In the genomic region with DNA sequence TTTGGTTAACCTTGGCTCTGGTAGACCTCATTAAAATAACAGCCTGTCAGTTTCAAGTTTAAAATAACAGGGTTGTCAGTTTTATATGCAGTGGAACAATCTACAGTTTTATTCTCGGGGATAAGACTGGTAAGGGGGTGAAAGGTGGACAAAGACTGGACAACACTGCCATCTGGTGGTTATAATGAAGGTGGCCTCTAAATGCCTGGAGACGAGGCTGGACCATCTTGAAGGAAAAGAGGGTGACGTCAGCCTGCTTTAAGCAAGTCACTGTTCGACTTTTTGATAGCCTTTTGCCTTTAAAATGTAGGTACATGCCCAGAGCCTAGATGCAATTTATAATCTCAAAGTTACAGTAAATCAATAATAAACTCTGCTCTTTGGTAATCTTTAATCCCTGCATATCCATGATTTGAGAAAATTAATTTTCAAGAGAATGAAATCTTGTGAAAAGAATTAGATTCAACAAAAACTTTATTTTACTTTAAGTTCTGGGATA, we compare ENCODE assay signal across 1 cellular context.
TF ChIP-seq lines count a peak whose summit lies in the region.

No MANE protein-coding gene starts in this region.

TF ChIP-seq in K562, 482 proteins besides CTCF, POLR2A, EP300 and RAD21 (continued from another document and continues in another):
- TF ChIP-seq RNF219 (CRISPR knock-in tag; IDR thresholded peaks at IDR 0.05) (no peak), ZNF146 (CRISPR knock-in tag; IDR thresholded peaks at IDR 0.05; ENCODE audit: unreplicated experiment) (no peak), HNRNPL (IDR thresholded peaks at IDR 0.05; ENCODE audit: low read depth, low read length) (no peak), ZNF143 (CRISPR knock-in tag; IDR thresholded peaks at IDR 0.05) (no peak), ZNF445 (CRISPR knock-in tag; IDR thresholded peaks at IDR 0.05; ENCODE audit: low read depth) (no peak), GATAD2B (IDR thresholded peaks at IDR 0.05; ENCODE audit: borderline replicate concordance) (no peak), C11orf30 (IDR thresholded peaks at IDR 0.05; ENCODE audit: low read depth) (peak; percentile 22; the same call in 1 of the 2 replicates), SIRT6 (IDR thresholded peaks at IDR 0.05; ENCODE audit: low read depth, low read length) (no peak), BRF1 (IDR thresholded peaks at IDR 0.05; ENCODE audit: borderline replicate concordance, extremely low read depth, insufficient read length) (no peak), FOS (IDR thresholded peaks at IDR 0.05; ENCODE audit: extremely low read depth, insufficient read length) (no peak), ZNF512 (tag; IDR thresholded peaks at IDR 0.05) (no peak), ZNF174 (CRISPR knock-in tag; IDR thresholded peaks at IDR 0.05) (no peak), ZNF12 (CRISPR knock-in tag; IDR thresholded peaks at IDR 0.05) (no peak), CREB3 (tag; conservative IDR thresholded peaks at IDR 0.05; ENCODE audit: low read depth) (no peak), L3MBTL2 (IDR thresholded peaks at IDR 0.05) (no peak), ETS2 (tag; IDR thresholded peaks at IDR 0.05; ENCODE audit: borderline replicate concordance, poor library complexity, severe bottlenecking) (no peak), ELF4 (CRISPR knock-in tag; IDR thresholded peaks at IDR 0.05) (no peak), ZNF3 (CRISPR knock-in tag; IDR thresholded peaks at IDR 0.05) (no peak), ZNF277 (CRISPR knock-in tag; IDR thresholded peaks at IDR 0.05; ENCODE audit: borderline replicate concordance) (no peak), KLF16 (IDR thresholded peaks at IDR 0.05) (no peak), RBM22 (IDR thresholded peaks at IDR 0.05; ENCODE audit: low read depth, low read length, poor library complexity, severe bottlenecking) (no peak), MECOM (CRISPR knock-in tag; IDR thresholded peaks at IDR 0.05) (no peak), HNRNPK (IDR thresholded peaks at IDR 0.05; ENCODE audit: low read depth, low read length, poor library complexity, severe bottlenecking) (no peak), FOSL1 (tag; conservative IDR thresholded peaks at IDR 0.05) (peak; percentile 28; the same call in 1 of the 2 replicates), BCL6 (CRISPR knock-in tag; IDR thresholded peaks at IDR 0.05) (no peak), RBFOX2 (IDR thresholded peaks at IDR 0.05; ENCODE audit: low read depth, low read length) (no peak), ID3 (CRISPR knock-in tag; IDR thresholded peaks at IDR 0.05) (no peak), ID3 (tag; IDR thresholded peaks at IDR 0.05) (no peak)
- TF ChIP-seq, protein P1, sequence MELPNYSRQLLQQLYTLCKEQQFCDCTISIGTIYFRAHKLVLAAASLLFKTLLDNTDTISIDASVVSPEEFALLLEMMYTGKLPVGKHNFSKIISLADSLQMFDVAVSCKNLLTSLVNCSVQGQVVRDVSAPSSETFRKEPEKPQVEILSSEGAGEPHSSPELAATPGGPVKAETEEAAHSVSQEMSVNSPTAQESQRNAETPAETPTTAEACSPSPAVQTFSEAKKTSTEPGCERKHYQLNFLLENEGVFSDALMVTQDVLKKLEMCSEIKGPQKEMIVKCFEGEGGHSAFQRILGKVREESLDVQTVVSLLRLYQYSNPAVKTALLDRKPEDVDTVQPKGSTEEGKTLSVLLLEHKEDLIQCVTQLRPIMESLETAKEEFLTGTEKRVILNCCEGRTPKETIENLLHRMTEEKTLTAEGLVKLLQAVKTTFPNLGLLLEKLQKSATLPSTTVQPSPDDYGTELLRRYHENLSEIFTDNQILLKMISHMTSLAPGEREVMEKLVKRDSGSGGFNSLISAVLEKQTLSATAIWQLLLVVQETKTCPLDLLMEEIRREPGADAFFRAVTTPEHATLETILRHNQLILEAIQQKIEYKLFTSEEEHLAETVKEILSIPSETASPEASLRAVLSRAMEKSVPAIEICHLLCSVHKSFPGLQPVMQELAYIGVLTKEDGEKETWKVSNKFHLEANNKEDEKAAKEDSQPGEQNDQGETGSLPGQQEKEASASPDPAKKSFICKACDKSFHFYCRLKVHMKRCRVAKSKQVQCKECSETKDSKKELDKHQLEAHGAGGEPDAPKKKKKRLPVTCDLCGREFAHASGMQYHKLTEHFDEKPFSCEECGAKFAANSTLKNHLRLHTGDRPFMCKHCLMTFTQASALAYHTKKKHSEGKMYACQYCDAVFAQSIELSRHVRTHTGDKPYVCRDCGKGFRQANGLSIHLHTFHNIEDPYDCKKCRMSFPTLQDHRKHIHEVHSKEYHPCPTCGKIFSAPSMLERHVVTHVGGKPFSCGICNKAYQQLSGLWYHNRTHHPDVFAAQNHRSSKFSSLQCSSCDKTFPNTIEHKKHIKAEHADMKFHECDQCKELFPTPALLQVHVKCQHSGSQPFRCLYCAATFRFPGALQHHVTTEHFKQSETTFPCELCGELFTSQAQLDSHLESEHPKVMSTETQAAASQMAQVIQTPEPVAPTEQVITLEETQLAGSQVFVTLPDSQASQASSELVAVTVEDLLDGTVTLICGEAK (IDR thresholded peaks at IDR 0.05), result peak; percentile 83
- TF ChIP-seq, protein P1 (CRISPR knock-in tag; IDR thresholded peaks at IDR 0.05), result no peak
- TF ChIP-seq, protein P2, sequence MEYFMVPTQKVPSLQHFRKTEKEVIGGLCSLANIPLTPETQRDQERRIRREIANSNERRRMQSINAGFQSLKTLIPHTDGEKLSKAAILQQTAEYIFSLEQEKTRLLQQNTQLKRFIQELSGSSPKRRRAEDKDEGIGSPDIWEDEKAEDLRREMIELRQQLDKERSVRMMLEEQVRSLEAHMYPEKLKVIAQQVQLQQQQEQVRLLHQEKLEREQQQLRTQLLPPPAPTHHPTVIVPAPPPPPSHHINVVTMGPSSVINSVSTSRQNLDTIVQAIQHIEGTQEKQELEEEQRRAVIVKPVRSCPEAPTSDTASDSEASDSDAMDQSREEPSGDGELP (CRISPR knock-in tag; IDR thresholded peaks at IDR 0.05; ENCODE audit: borderline replicate concordance), result no peak
- TF ChIP-seq, protein P3, sequence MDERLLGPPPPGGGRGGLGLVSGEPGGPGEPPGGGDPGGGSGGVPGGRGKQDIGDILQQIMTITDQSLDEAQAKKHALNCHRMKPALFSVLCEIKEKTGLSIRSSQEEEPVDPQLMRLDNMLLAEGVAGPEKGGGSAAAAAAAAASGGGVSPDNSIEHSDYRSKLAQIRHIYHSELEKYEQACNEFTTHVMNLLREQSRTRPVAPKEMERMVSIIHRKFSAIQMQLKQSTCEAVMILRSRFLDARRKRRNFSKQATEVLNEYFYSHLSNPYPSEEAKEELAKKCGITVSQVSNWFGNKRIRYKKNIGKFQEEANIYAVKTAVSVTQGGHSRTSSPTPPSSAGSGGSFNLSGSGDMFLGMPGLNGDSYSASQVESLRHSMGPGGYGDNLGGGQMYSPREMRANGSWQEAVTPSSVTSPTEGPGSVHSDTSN (CRISPR knock-in tag; IDR thresholded peaks at IDR 0.05; ENCODE audit: low read depth), result no peak
- TF ChIP-seq, protein P3 (tag; conservative IDR thresholded peaks at IDR 0.05; ENCODE audit: low read depth), result no peak
- TF ChIP-seq, protein P4, sequence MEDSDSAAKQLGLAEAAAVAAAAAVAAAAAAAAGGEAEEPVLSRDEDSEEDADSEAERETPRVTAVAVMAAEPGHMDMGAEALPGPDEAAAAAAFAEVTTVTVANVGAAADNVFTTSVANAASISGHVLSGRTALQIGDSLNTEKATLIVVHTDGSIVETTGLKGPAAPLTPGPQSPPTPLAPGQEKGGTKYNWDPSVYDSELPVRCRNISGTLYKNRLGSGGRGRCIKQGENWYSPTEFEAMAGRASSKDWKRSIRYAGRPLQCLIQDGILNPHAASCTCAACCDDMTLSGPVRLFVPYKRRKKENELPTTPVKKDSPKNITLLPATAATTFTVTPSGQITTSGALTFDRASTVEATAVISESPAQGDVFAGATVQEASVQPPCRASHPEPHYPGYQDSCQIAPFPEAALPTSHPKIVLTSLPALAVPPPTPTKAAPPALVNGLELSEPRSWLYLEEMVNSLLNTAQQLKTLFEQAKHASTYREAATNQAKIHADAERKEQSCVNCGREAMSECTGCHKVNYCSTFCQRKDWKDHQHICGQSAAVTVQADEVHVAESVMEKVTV (CRISPR knock-in tag; IDR thresholded peaks at IDR 0.05), result peak; percentile 56
